ENCODE assay signal across 7 cellular contexts in the genomic region with DNA sequence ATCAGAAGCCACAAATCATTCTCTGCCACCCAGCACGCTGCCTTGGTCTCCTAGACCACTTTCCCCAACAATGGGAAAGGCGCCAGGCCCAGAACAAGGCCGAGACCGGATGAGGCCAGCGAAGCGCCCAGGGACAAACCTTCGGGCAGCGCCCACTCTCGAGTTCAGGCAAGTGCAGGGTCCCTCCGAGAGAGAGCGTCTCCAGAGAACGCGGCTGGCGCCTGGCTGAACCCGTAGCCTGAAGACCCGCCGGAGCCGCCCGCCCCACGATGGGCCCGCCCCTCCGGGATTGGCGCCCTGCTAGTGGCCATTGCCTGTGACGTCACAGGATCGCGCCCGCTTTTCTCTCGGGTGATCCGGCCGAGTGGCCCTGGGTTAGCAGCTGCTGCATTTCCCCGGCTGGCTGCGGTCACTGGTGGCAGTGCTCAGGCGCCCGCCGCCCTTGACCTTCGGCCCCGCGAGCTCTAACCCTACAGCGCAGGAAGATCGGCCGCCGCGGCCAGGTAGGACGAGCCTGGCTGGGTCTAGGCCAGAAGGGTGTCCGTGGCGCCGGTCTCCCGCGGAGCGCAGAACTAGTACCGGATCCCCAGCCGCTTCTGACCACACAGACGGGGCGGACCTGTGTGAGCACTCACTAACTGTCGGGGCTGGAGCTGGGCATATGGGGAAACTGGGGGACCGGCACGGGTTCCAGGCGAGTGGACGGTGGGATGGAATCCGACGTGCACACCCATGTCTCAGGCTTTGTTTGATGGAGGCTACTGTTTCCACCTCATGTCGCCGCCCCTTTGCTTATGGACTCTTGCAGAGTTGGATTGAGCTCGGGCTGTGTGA. TPM values are rescaled to one million over a fixed set of nuclear protein-coding genes. Genes with fewer than 3 reads are reported as not detected.
A peak's percentile ranks its signal among the peaks of the same experiment; 100 is the strongest.
DNase-seq lines count a peak whose midpoint lies in the region; ATAC-seq and TF ChIP-seq lines count a peak whose summit lies in the region.

A gene with protein sequence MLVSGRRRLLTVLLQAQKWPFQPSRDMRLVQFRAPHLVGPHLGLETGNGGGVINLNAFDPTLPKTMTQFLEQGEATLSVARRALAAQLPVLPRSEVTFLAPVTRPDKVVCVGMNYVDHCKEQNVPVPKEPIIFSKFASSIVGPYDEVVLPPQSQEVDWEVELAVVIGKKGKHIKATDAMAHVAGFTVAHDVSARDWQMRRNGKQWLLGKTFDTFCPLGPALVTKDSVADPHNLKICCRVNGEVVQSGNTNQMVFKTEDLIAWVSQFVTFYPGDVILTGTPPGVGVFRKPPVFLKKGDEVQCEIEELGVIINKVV (plus strand): TSS at position 339 of the 834 bp plus-strand sequence. CDS start 2,851 bp downstream, outside the sequence.

- ATAC-seq in GM18517 (IDR thresholded peaks at IDR 0.05; ENCODE audit: unreplicated experiment) = peak; percentile 86
- peak; percentile 89 for ATAC-seq in HG03039 (IDR thresholded peaks at IDR 0.05; ENCODE audit: unreplicated experiment)

- no peak for TF ChIP-seq CTCF in astrocyte of the cerebellum (IDR thresholded peaks at IDR 0.05; ENCODE audit: low read depth, low read length, missing control alignments)

- H3K4me3 ChIP-seq in astrocyte of the cerebellum (ENCODE audit: low read depth, low read length) = peak within 1 kb of the TSS; percentile 95

- in situ Hi-C loops in astrocyte of the cerebellum (cut with HindIII; ENCODE audit: low sequenced_read_pairs) = no loop called here

- DNase-seq in NCI-H2081 (lab: John Stamatoyannopoulos, UW) = peak; percentile 87 to 91
- DNase-seq in T-helper 9 cell = peak; percentile 89
- DNase-seq in astrocyte of the cerebellum (ENCODE audit: low read depth) = peak; percentile 71
- peak; percentile 99 for DNase-seq in hepatic stellate cell (ENCODE audit: low spot score)
- DNase-seq in renal cortical epithelial cell (ENCODE audit: low read depth) = peak; percentile 66

RNA-seq across cellular contexts. Expression of the gene that starts here (rescaled TPM):
- total RNA-seq in renal cortical epithelial cell = 16.4 and 49.3 TPM in 2 replicates

Comparison
In these comparisons a context has a peak if more than half of its experiments do, and no peak if none do; other contexts are left out.
1. Peak in every context shown above with its lines: DNase-seq, ATAC-seq and H3K4me3 ChIP-seq.